8 cellular contexts compared by ENCODE assay signal in genomic region chr21:32771134-32771523, GRCh38. TPM values are rescaled to one million over a fixed set of nuclear protein-coding genes. Genes with fewer than 3 reads are reported as not detected.
DNase-seq lines count a peak whose midpoint lies in the region; ATAC-seq and TF ChIP-seq lines count a peak whose summit lies in the region.

No MANE protein-coding gene starts in this region.

- H3K4me3 Mint-ChIP-seq in H9: peak overlapping the region; percentile 99 to 100
- H3K4me3 Mint-ChIP-seq in activated CD4-positive, alpha-beta T cell treated with anti-CD3 and anti-CD28 coated beads, Interleukin-2, amount 10 ng/mL, durations not matched to agents 24 days and 14 days: peak overlapping the region; percentile 99
- peak overlapping the region; percentile 82 to 86 for H3K4me3 Mint-ChIP-seq in effector memory CD8-positive, alpha-beta T cell

- peaks cover 34% of the 10 kb centered on the region for H3K79me2 ChIP-seq in H9 (ENCODE audit: insufficient read depth, low read length)

- no peak overlapping the region for H3T11ph ChIP-seq in H9 (ENCODE audit: low read length)

- no peak overlapping the region for H4K91ac ChIP-seq in H9 (ENCODE audit: insufficient read length, low read depth, low read length)

- H3K27me3 ChIP-seq in H9 (ENCODE audit: insufficient read depth, low read length): no peaks in the 10 kb centered on the region
- no peaks in the 10 kb centered on the region for H3K27me3 ChIP-seq in MG63
- peaks cover 0 to 3% (median 0%) of the 10 kb centered on the region in 5 donors for H3K27me3 ChIP-seq in subcutaneous abdominal adipose tissue (ENCODE audit: control insufficient read depth in 5 of 5, insufficient read depth in 4 of 5, low read length in 5 of 5)

- H3K36me3 ChIP-seq in MG63 (peaks cover 35% of the 10 kb centered on the region), mesodermal cell (ENCODE audit: control insufficient read depth, insufficient read depth, low read length) (peaks cover 33% of the 10 kb centered on the region), subcutaneous abdominal adipose tissue (ENCODE audit: control insufficient read depth in 5 of 5, insufficient read depth in 5 of 5, low read length in 5 of 5) (peaks cover 0 to 10% (median 3%) of the 10 kb centered on the region in 5 donors)

- peak overlapping the region; percentile 80 to 99 (median 93); a peak in 6 of 7 replicates for H3K27ac Mint-ChIP-seq in H9
- peak overlapping the region; percentile 92 for H3K27ac Mint-ChIP-seq in activated CD4-positive, alpha-beta T cell treated with anti-CD3 and anti-CD28 coated beads, Interleukin-2, amount 10 ng/mL, durations not matched to agents 24 days and 14 days
- H3K27ac Mint-ChIP-seq in effector memory CD8-positive, alpha-beta T cell: peak overlapping the region; percentile 98 to 100

- peaks cover 3% of the 10 kb centered on the region for H3K79me1 ChIP-seq in H9 (ENCODE audit: insufficient read depth, low read depth, low read length, poor library complexity, severe bottlenecking)

- intact Hi-C loops in activated CD4-positive, alpha-beta T cell treated with anti-CD3 and anti-CD28 coated beads, Interleukin-2, amount 10 ng/mL, durations not matched to agents 24 days and 14 days (cut with micrococcal nuclease): loop anchor here (1.0 to 10.0 kb wide), 4 partner anchors 20 to 714 kb away; partner anchors contain the start of genes CFAP298 and SYNJ1

- H2BK20ac ChIP-seq in H9 (ENCODE audit: low read depth, low read length, poor library complexity, severe bottlenecking): no peak overlapping the region

- H3K36me3 Mint-ChIP-seq in H9 (ENCODE audit: insufficient read depth in 1 of 3, low read depth in 3 of 3): peaks cover 24 to 39% (median 33%) of the 10 kb centered on the region in 3 experiments; a peak in 6 of 7 replicates
- peaks cover 44% of the 10 kb centered on the region for H3K36me3 Mint-ChIP-seq in activated CD4-positive, alpha-beta T cell treated with anti-CD3 and anti-CD28 coated beads, Interleukin-2, amount 10 ng/mL, durations not matched to agents 24 days and 14 days (ENCODE audit: low read depth)
- peaks cover 39% of the 10 kb centered on the region for H3K36me3 Mint-ChIP-seq in effector memory CD8-positive, alpha-beta T cell (ENCODE audit: insufficient read depth)

- H2BK5ac ChIP-seq in H9 (ENCODE audit: insufficient read length, low read length): no peak overlapping the region

- no peaks in the 10 kb centered on the region for H3K9me3 ChIP-seq in H9 (ENCODE audit: control insufficient read depth, low read depth, low read length)
- no peaks in the 10 kb centered on the region for H3K9me3 ChIP-seq in MG63
- no peaks in the 10 kb centered on the region for H3K9me3 ChIP-seq in mesodermal cell (ENCODE audit: control insufficient read depth, low read length)
- H3K9me3 ChIP-seq in subcutaneous abdominal adipose tissue (ENCODE audit: control insufficient read depth in 5 of 5, low read length in 5 of 5): no peaks in the 10 kb centered on the region

- no CpG with 5 or more reads among the region's 48 CpGs for WGBS in H9 (ENCODE audit: extremely low coverage, insufficient read length, low lambda C conversion rate)
- WGBS in mesodermal cell (ENCODE audit: insufficient coverage in 2 of 2), 2 experiments: 0% methylated on average over 45 to 48 of the region's 48 CpGs

- H3K9me3 Mint-ChIP-seq in H9: no peaks in the 10 kb centered on the region; a peak in 1 of 5 replicates
- peaks cover 3% of the 10 kb centered on the region for H3K9me3 Mint-ChIP-seq in activated CD4-positive, alpha-beta T cell treated with anti-CD3 and anti-CD28 coated beads, Interleukin-2, amount 10 ng/mL, durations not matched to agents 24 days and 14 days
- H3K9me3 Mint-ChIP-seq in effector memory CD8-positive, alpha-beta T cell: peaks cover 0 to 2% of the 10 kb centered on the region in 2 donors

- no peak overlapping the region for H3K23ac ChIP-seq in H9 (ENCODE audit: insufficient read length, low read depth, low read length)

- no peak overlapping the region for H3K56ac ChIP-seq in H9 (ENCODE audit: insufficient read length, low read depth, low read length)

- no peaks in the 10 kb centered on the region; the same call in 1 of the 2 replicates for H3K4me1 ChIP-seq in H9 (ENCODE audit: insufficient read depth, low read length)
- peaks cover 4% of the 10 kb centered on the region for H3K4me1 ChIP-seq in mesodermal cell (ENCODE audit: control insufficient read depth, insufficient read depth, low read length, poor library complexity, severe bottlenecking)
- H3K4me1 ChIP-seq in subcutaneous abdominal adipose tissue (ENCODE audit: control insufficient read depth in 5 of 5, insufficient read depth in 5 of 5, low read length in 5 of 5): peaks cover 6 to 31% (median 30%) of the 10 kb centered on the region in 5 donors

- H3K4me1 Mint-ChIP-seq in H9: peaks cover 25 to 31% of the 10 kb centered on the region in 2 experiments
- H3K4me1 Mint-ChIP-seq in activated CD4-positive, alpha-beta T cell treated with anti-CD3 and anti-CD28 coated beads, Interleukin-2, amount 10 ng/mL, durations not matched to agents 24 days and 14 days: peaks cover 46% of the 10 kb centered on the region
- H3K4me1 Mint-ChIP-seq in effector memory CD8-positive, alpha-beta T cell (ENCODE audit: low read depth in 2 of 2): peaks cover 39 to 65% of the 10 kb centered on the region in 2 donors

- peaks cover 10% of the 10 kb centered on the region for H3K23me2 ChIP-seq in H9 (ENCODE audit: insufficient read length, low read depth, low read length, poor library complexity, severe bottlenecking)

- H2BK12ac ChIP-seq in H9 (ENCODE audit: insufficient read length, low read depth, low read length): no peak overlapping the region

- H3K9ac ChIP-seq in H9 (ENCODE audit: extremely low read depth, insufficient read length, low read length) (peak overlapping the region; percentile 91), subcutaneous abdominal adipose tissue (ENCODE audit: low read length in 5 of 5) (peak overlapping the region; percentile 35 to 95 (median 92))

- no peak overlapping the region for H3K18ac ChIP-seq in H9 (ENCODE audit: insufficient read length, low read depth, low read length)

- H2AFZ ChIP-seq in H9 (ENCODE audit: low read length): no peak overlapping the region

- DNase-seq in NCI-H748 (lab: John Stamatoyannopoulos, UW; ENCODE audit: unreplicated experiment): peak; percentile 65
- no peak for DNase-seq in NCI-H748 treated with DMSO at 0.1 percent for 48 hours (lab: John Stamatoyannopoulos, UW)
- DNase-seq in H9: peak; percentile 57
- DNase-seq in MG63: peak; percentile 71
- DNase-seq in activated CD4-positive, alpha-beta T cell treated with anti-CD3 and anti-CD28 coated beads, Interleukin-2, amount 10 ng/mL, durations not matched to agents 24 days and 14 days: peak; percentile 88
- peak in 1 of 3 experiments; percentile 46 for DNase-seq in effector memory CD8-positive, alpha-beta T cell

- no peak overlapping the region for H2AK5ac ChIP-seq in H9 (ENCODE audit: insufficient read length, low read length)

- H3K4me2 ChIP-seq in H9 (ENCODE audit: insufficient read depth, insufficient read length, low read length): peak overlapping the region; percentile 79

- no peak overlapping the region for H4K5ac ChIP-seq in H9 (ENCODE audit: insufficient read length, low read depth, low read length)

- TF ChIP-seq CTCF in H9 (conservative IDR thresholded peaks at IDR 0.05): no peak

- no peaks in the 10 kb centered on the region for H4K20me1 ChIP-seq in H9 (ENCODE audit: control insufficient read depth, insufficient read depth, insufficient read length)

- H3K27ac ChIP-seq in H9 (ENCODE audit: insufficient read length, low read depth, low read length) (no peak overlapping the region), mesodermal cell (ENCODE audit: low read depth, low read length, severe bottlenecking) (peak overlapping the region; percentile 92), subcutaneous abdominal adipose tissue (ENCODE audit: low read depth, low read length) (peak overlapping the region; percentile 78)

- H2BK120ac ChIP-seq in H9 (ENCODE audit: low read depth, low read length, poor library complexity, severe bottlenecking): no peak overlapping the region

- no peak overlapping the region for H3K4ac ChIP-seq in H9 (ENCODE audit: low read depth, low read length)

- peak; percentile 42 for ATAC-seq in effector memory CD8-positive, alpha-beta T cell (replicated peaks)

- H2BK15ac ChIP-seq in H9 (ENCODE audit: low read depth, low read length): no peak overlapping the region

- H4K8ac ChIP-seq in H9 (replicated peaks; ENCODE audit: insufficient read length, low read depth, low read length): no peak overlapping the region

- H3K27me3 Mint-ChIP-seq in H9 (ENCODE audit: low read depth): peaks cover 2% of the 10 kb centered on the region; the same call in 1 of the 2 replicates
- peaks cover 3% of the 10 kb centered on the region for H3K27me3 Mint-ChIP-seq in activated CD4-positive, alpha-beta T cell treated with anti-CD3 and anti-CD28 coated beads, Interleukin-2, amount 10 ng/mL, durations not matched to agents 24 days and 14 days
- H3K27me3 Mint-ChIP-seq in effector memory CD8-positive, alpha-beta T cell: peaks cover 0 to 5% of the 10 kb centered on the region in 2 donors

- H3K4me3 ChIP-seq in MG63: peak overlapping the region; percentile 68
- peak overlapping the region; percentile 91 for H3K4me3 ChIP-seq in mesodermal cell (ENCODE audit: extremely low read depth, insufficient read depth, low read length, poor library complexity, severe bottlenecking)
- peak overlapping the region; percentile 83 to 95 (median 87) for H3K4me3 ChIP-seq in subcutaneous abdominal adipose tissue (ENCODE audit: low read depth in 1 of 5, low read length in 5 of 5)

- peak overlapping the region; percentile 86; the same call in 1 of the 2 replicates for H3K14ac ChIP-seq in H9 (ENCODE audit: insufficient read depth, low read length)

RNA-seq across cellular contexts. Expression of gene PAXBP1, which starts 0.4 kb away (rescaled TPM):
- total RNA-seq in H9 (2021): 63.6 and 65.3 TPM in 2 replicates
- 14.1 and 29.9 TPM in 2 replicates for total RNA-seq in MG63 (2014; rRNA removed; shearing (Covaris generic); ENCODE audit: low replicate concordance)
- total RNA-seq in activated CD4-positive, alpha-beta T cell treated with anti-CD3 and anti-CD28 coated beads, Interleukin-2, amount 10 ng/mL, durations not matched to agents 24 days and 14 days: 60.5 and 65.4 TPM in 2 replicates
- 36.7 TPM for polyA plus RNA-seq in mesodermal cell (2013, experiment 1 of 2)
- 41.7 TPM for polyA plus RNA-seq in mesodermal cell (2013, experiment 2 of 2)

RNA-seq across cellular contexts. Expression of gene SYNJ1, which starts 43.3 kb away (rescaled TPM):
- total RNA-seq in H9 (2021): 7.1 and 7.5 TPM in 2 replicates
- 1.1 and 3.6 TPM in 2 replicates for total RNA-seq in MG63 (2014; rRNA removed; shearing (Covaris generic); ENCODE audit: low replicate concordance)
- total RNA-seq in activated CD4-positive, alpha-beta T cell treated with anti-CD3 and anti-CD28 coated beads, Interleukin-2, amount 10 ng/mL, durations not matched to agents 24 days and 14 days: 11.3 and 12.6 TPM in 2 replicates
- 8.3 TPM for polyA plus RNA-seq in mesodermal cell (2013, experiment 1 of 2)
- polyA plus RNA-seq in mesodermal cell (2013, experiment 2 of 2): 9.2 TPM
